Comparison of ENCODE assay signal across 16 cellular contexts in the genomic region with DNA sequence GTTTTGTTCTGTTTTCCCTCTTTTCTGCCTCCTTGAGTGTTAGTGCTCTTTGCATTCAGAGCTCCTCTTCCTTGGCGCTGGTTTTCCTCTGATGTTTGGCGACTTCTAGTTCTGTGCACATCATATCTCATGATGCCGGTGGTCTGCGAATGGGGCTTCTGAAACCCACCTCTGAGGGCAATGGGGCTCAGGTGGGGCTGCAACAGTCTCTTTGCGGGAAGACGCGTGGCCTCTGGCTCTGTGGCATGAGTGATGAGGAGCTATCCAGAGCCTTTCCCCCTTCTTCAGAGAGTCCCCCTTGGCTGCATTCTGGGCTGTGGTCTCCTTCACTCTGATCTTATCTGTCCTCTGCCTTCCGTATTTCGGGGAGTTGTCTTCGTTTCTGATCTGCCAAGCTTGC. TPM values are rescaled to one million over a fixed set of nuclear protein-coding genes. Genes with fewer than 3 reads are reported as not detected.
DNase-seq lines count a peak whose midpoint lies in the region; ATAC-seq and TF ChIP-seq lines count a peak whose summit lies in the region.
"Had no signal": no experiment of that assay in that cellular context is flagged by ENCODE, and none has a peak within 500 bp of the region (broad histone marks: within the 10 kb centered on the region; RNA-seq: fewer than 3 reads in every experiment).

No MANE protein-coding gene starts in this region.

- H3K27ac ChIP-seq in Karpas-422 (ENCODE audit: low read length): no peak overlapping the region

- POLR2A ChIA-PET in WTC11 (lab: Charles Lee): no interaction called here

- peaks cover 8% of the 10 kb centered on the region for H3K4me1 Mint-ChIP-seq in activated naive CD4-positive, alpha-beta T cell treated with anti-CD3 and anti-CD28 coated beads, Interleukin-2, amount 10 ng/mL, durations not matched to agents 7 days and 5 days
- no peaks in the 10 kb centered on the region for H3K4me1 Mint-ChIP-seq in WTC11
- peaks cover 23 to 29% of the 10 kb centered on the region in 2 donors for H3K4me1 Mint-ChIP-seq in effector memory CD8-positive, alpha-beta T cell (ENCODE audit: low read depth in 2 of 2)
- H3K4me1 Mint-ChIP-seq: GM23338, IgD-negative memory B cell had no signal

- no peaks in the 10 kb centered on the region for H3K9me3 ChIP-seq in Karpas-422 (ENCODE audit: low read length)
- H3K9me3 ChIP-seq: BE2C, Caco-2 had no signal

- H3K27me3 Mint-ChIP-seq in activated naive CD4-positive, alpha-beta T cell treated with anti-CD3 and anti-CD28 coated beads, Interleukin-2, amount 10 ng/mL, durations not matched to agents 7 days and 5 days: peaks cover 12% of the 10 kb centered on the region
- H3K27me3 Mint-ChIP-seq in WTC11 (ENCODE audit: low read depth): no peaks in the 10 kb centered on the region
- no peaks in the 10 kb centered on the region for H3K27me3 Mint-ChIP-seq in effector memory CD8-positive, alpha-beta T cell
- H3K27me3 Mint-ChIP-seq: CD4-positive, alpha-beta T cell; IgD-negative memory B cell had no signal

- H3K36me3 ChIP-seq in Karpas-422 (ENCODE audit: insufficient read depth, low read length): no peaks in the 10 kb centered on the region
- H3K36me3 ChIP-seq: BE2C had no signal

- no peak overlapping the region for H2AFZ ChIP-seq in Karpas-422 (ENCODE audit: low read length)
- H2AFZ ChIP-seq: GM23338 had no signal

- CTCF ChIA-PET in activated naive CD4-positive, alpha-beta T cell treated with anti-CD3 and anti-CD28 coated beads, Interleukin-2, amount 10 ng/mL, durations not matched to agents 7 days and 5 days (lab: Charles Lee): interaction anchor here (1.2 kb wide), 1 partner anchor 23 kb away, joined by 3 read pairs; no protein-coding TSS in a partner anchor
- CTCF ChIA-PET in WTC11 (lab: Charles Lee): interaction anchor here (0.5 to 1.3 kb wide), 3 partner anchors 8 to 174 kb away, joined by 3 to 6 read pairs (median 4); no protein-coding TSS in a partner anchor

- no peak for TF ChIP-seq CTCF in WTC11 (IDR thresholded peaks at IDR 0.05)

- no peak for ATAC-seq in WTC11
- ATAC-seq in effector memory CD8-positive, alpha-beta T cell (replicated peaks): no peak
- no peak for ATAC-seq in GM18868 (IDR thresholded peaks at IDR 0.05; ENCODE audit: unreplicated experiment)
- no peak for ATAC-seq in HG03045 (IDR thresholded peaks at IDR 0.05; ENCODE audit: unreplicated experiment)
- ATAC-seq: GM23338, HepG2 had no signal

- H3K9ac ChIP-seq in Karpas-422 (ENCODE audit: low read length): no peak overlapping the region

- peak overlapping the region; percentile 35 for H3K27ac Mint-ChIP-seq in activated naive CD4-positive, alpha-beta T cell treated with anti-CD3 and anti-CD28 coated beads, Interleukin-2, amount 10 ng/mL, durations not matched to agents 7 days and 5 days
- 0 out of 2 replicates have a peak overlapping the region, but pooled peaks have one; percentile 2 for H3K27ac Mint-ChIP-seq in WTC11
- H3K27ac Mint-ChIP-seq in effector memory CD8-positive, alpha-beta T cell: peak overlapping the region; percentile 36 to 90
- H3K27ac Mint-ChIP-seq: CD4-positive, alpha-beta T cell; GM23338 had no signal

- H3K4me3 Mint-ChIP-seq in activated naive CD4-positive, alpha-beta T cell treated with anti-CD3 and anti-CD28 coated beads, Interleukin-2, amount 10 ng/mL, durations not matched to agents 7 days and 5 days: no peak overlapping the region
- no peak overlapping the region for H3K4me3 Mint-ChIP-seq in WTC11
- H3K4me3 Mint-ChIP-seq in effector memory CD8-positive, alpha-beta T cell: no peak overlapping the region
- H3K4me3 Mint-ChIP-seq: CD4-positive, alpha-beta T cell; GM23338; IgD-negative memory B cell had no signal

- H3K4me1 ChIP-seq in Karpas-422 (ENCODE audit: low read length): no peaks in the 10 kb centered on the region
- H3K4me1 ChIP-seq: BE2C, Caco-2 had no signal

- H3K9me2 ChIP-seq in Karpas-422 (replicated peaks; ENCODE audit: insufficient read depth, low read length): no peaks in the 10 kb centered on the region

- intact Hi-C loops in posterior vena cava (cut with DNase I): no loop called here

- DNase-seq in activated naive CD4-positive, alpha-beta T cell treated with anti-CD3 and anti-CD28 coated beads, Interleukin-2, amount 10 ng/mL, durations not matched to agents 7 days and 5 days: no peak
- no peak for DNase-seq in activated naive CD4-positive, alpha-beta T cell treated with anti-CD3 and anti-CD28 coated beads, Interleukin-2, amount 50 U/mL, for 16 hours
- DNase-seq in WTC11 (ENCODE audit: low spot score): no peak
- DNase-seq in effector memory CD8-positive, alpha-beta T cell: no peak
- peak; percentile 60 for DNase-seq in posterior vena cava (ENCODE audit: low spot score)
- DNase-seq in Karpas-422: no peak
- DNase-seq: BE2C; C1 segment of cervical spinal cord; Caco-2; CD4-positive, alpha-beta T cell; HCEC 1CT had no signal

- H4K20me1 ChIP-seq in Karpas-422 (ENCODE audit: insufficient read depth, low read depth, low read length): no peaks in the 10 kb centered on the region

- no peaks in the 10 kb centered on the region for H3K27me3 ChIP-seq in Karpas-422 (ENCODE audit: low read length)
- H3K27me3 ChIP-seq: BE2C had no signal

- H3K4me3 ChIP-seq in Karpas-422 (ENCODE audit: low read length): no peak overlapping the region
- H3K4me3 ChIP-seq: GM23338 had no signal

- no peaks in the 10 kb centered on the region for H3K79me2 ChIP-seq in Karpas-422 (ENCODE audit: low read length)

- H3K9me3 Mint-ChIP-seq in activated naive CD4-positive, alpha-beta T cell treated with anti-CD3 and anti-CD28 coated beads, Interleukin-2, amount 10 ng/mL, durations not matched to agents 7 days and 5 days: no peaks in the 10 kb centered on the region
- H3K9me3 Mint-ChIP-seq in WTC11: no peaks in the 10 kb centered on the region
- no peaks in the 10 kb centered on the region for H3K9me3 Mint-ChIP-seq in effector memory CD8-positive, alpha-beta T cell
- H3K9me3 Mint-ChIP-seq: CD4-positive, alpha-beta T cell; GM23338; IgD-negative memory B cell had no signal

- H3K36me3 Mint-ChIP-seq in activated naive CD4-positive, alpha-beta T cell treated with anti-CD3 and anti-CD28 coated beads, Interleukin-2, amount 10 ng/mL, durations not matched to agents 7 days and 5 days: peaks cover 2% of the 10 kb centered on the region
- H3K36me3 Mint-ChIP-seq in WTC11: peaks cover 26% of the 10 kb centered on the region
- H3K36me3 Mint-ChIP-seq in effector memory CD8-positive, alpha-beta T cell (ENCODE audit: insufficient read depth): no peaks in the 10 kb centered on the region
- H3K36me3 Mint-ChIP-seq: IgD-negative memory B cell had no signal

- no peak overlapping the region for H3K4me2 ChIP-seq in Karpas-422 (ENCODE audit: low read depth, low read length, poor library complexity, severe bottlenecking)
- H3K4me2 ChIP-seq: GM23338 had no signal

TF ChIP-seq in WTC11, 78 proteins besides CTCF, POLR2A, EP300 and RAD21 (continues in another document):
- TF ChIP-seq ZBTB21 (CRISPR knock-in tag; IDR thresholded peaks at IDR 0.05; ENCODE audit: borderline replicate concordance) (no peak), MYBL2 (CRISPR knock-in tag; IDR thresholded peaks at IDR 0.05) (no peak), ZNF121 (CRISPR knock-in tag; IDR thresholded peaks at IDR 0.05) (no peak), ZNF219 (CRISPR knock-in tag; IDR thresholded peaks at IDR 0.05; ENCODE audit: borderline replicate concordance) (no peak), NR1H2 (CRISPR knock-in tag; IDR thresholded peaks at IDR 0.05) (no peak), E2F1 (CRISPR knock-in tag; IDR thresholded peaks at IDR 0.05) (no peak), ZMAT4 (CRISPR knock-in tag; IDR thresholded peaks at IDR 0.05) (no peak), SMAD3 (CRISPR knock-in tag; IDR thresholded peaks at IDR 0.05; ENCODE audit: borderline replicate concordance) (no peak), CREB1 (CRISPR knock-in tag; IDR thresholded peaks at IDR 0.05) (no peak), FOXJ3 (CRISPR knock-in tag; IDR thresholded peaks at IDR 0.05; ENCODE audit: borderline replicate concordance) (no peak)
- TF ChIP-seq, protein P1, sequence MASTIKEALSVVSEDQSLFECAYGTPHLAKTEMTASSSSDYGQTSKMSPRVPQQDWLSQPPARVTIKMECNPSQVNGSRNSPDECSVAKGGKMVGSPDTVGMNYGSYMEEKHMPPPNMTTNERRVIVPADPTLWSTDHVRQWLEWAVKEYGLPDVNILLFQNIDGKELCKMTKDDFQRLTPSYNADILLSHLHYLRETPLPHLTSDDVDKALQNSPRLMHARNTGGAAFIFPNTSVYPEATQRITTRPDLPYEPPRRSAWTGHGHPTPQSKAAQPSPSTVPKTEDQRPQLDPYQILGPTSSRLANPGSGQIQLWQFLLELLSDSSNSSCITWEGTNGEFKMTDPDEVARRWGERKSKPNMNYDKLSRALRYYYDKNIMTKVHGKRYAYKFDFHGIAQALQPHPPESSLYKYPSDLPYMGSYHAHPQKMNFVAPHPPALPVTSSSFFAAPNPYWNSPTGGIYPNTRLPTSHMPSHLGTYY (CRISPR knock-in tag; IDR thresholded peaks at IDR 0.05): no peak
- TF ChIP-seq, protein P2, sequence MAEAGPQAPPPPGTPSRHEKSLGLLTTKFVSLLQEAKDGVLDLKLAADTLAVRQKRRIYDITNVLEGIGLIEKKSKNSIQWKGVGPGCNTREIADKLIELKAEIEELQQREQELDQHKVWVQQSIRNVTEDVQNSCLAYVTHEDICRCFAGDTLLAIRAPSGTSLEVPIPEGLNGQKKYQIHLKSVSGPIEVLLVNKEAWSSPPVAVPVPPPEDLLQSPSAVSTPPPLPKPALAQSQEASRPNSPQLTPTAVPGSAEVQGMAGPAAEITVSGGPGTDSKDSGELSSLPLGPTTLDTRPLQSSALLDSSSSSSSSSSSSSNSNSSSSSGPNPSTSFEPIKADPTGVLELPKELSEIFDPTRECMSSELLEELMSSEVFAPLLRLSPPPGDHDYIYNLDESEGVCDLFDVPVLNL (CRISPR knock-in tag; IDR thresholded peaks at IDR 0.05; ENCODE audit: borderline replicate concordance, low read depth): no peak

RNA-seq across cellular contexts. Expression of gene TNFRSF8, which starts 39.0 kb away (rescaled TPM):
- total RNA-seq in WTC11 (2021): 20.5 to 21.3 TPM (median 20.8 TPM) in 3 replicates
- 1 to 10 TPM in 1 of 2 donors, under 1 TPM in 1; 1.00 to 1.3 TPM for total RNA-seq in posterior vena cava
- total RNA-seq in Karpas-422 (2014; rRNA removed; shearing (Covaris generic); ENCODE audit: low replicate concordance): not detected in 2 replicates
- total RNA-seq: Caco-2, HepG2 had no signal

Comparison
In these comparisons a context has a peak if more than half of its experiments do, and no peak if none do; other contexts are left out.
1. H3K27ac Mint-ChIP-seq: peak in every context shown above with its lines; median percentile 63 in effector memory CD8-positive, alpha-beta T cell; 35 in activated naive CD4-positive, alpha-beta T cell treated with anti-CD3 and anti-CD28 coated beads, Interleukin-2, amount 10 ng/mL, durations not matched to agents 7 days and 5 days; 2 in WTC11.